In the genomic region with DNA sequence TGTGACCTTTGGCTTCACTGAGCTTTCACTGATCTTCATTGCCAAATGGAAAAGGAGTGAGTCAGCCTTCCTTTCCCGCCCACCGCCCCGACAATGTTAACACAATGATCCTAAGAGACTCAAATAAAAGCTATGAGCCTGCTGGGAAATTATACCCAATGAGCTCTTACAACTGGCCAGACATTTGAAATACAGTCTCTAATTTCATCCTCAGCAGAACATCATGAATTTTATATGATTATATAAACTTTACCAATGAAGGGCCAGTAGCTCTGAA, we compare ENCODE assay signal across 13 cellular contexts.
DNase-seq lines count a peak whose midpoint lies in the region; ATAC-seq and TF ChIP-seq lines count a peak whose summit lies in the region.
"Had no signal": no experiment of that assay in that cellular context is flagged by ENCODE, and none has a peak within 500 bp of the region (broad histone marks: within the 10 kb centered on the region; RNA-seq: fewer than 3 reads in every experiment).

No MANE protein-coding gene starts in this region.

- H2BK120ac ChIP-seq in mesendoderm (ENCODE audit: low read depth, low read length): no peak overlapping the region

- H2BK5ac ChIP-seq in mesendoderm (ENCODE audit: low read length): no peak overlapping the region

- no peak overlapping the region for H3K18ac ChIP-seq in mesendoderm (ENCODE audit: low read length)

- H3K36me3 ChIP-seq in MG63: no peaks in the 10 kb centered on the region
- no peaks in the 10 kb centered on the region for H3K36me3 ChIP-seq in mesendoderm (ENCODE audit: control insufficient read depth, insufficient read depth, low read length)
- no peaks in the 10 kb centered on the region for H3K36me3 ChIP-seq in CD4-positive, alpha-beta memory T cell (ENCODE audit: insufficient read depth, low read length)
- H3K36me3 ChIP-seq: right lobe of liver had no signal

- H3K4me3 Mint-ChIP-seq in CD4-positive, alpha-beta memory T cell: no peak overlapping the region
- H3K4me3 Mint-ChIP-seq: mesothelial cell of epicardium had no signal

- no peaks in the 10 kb centered on the region for H3K9me3 ChIP-seq in MG63
- no peaks in the 10 kb centered on the region for H3K9me3 ChIP-seq in CD4-positive, alpha-beta memory T cell (ENCODE audit: control insufficient read depth in 1 of 2, low read length in 2 of 2)
- H3K9me3 ChIP-seq: right lobe of liver had no signal

- no peak overlapping the region for H4K5ac ChIP-seq in mesendoderm (ENCODE audit: low read length)

- H2BK15ac ChIP-seq in mesendoderm (replicated peaks; ENCODE audit: low read depth): no peak overlapping the region

- H3K27ac ChIP-seq in mesendoderm (ENCODE audit: low read depth, low read length): no peak overlapping the region
- no peak overlapping the region for H3K27ac ChIP-seq in CD4-positive, alpha-beta memory T cell (ENCODE audit: low read depth, low read length)
- H3K27ac ChIP-seq: right lobe of liver had no signal

- CTCF ChIA-PET in CD4-positive, alpha-beta memory T cell (lab: Charles Lee; ENCODE audit: partially characterized antibody): interaction anchor here (1.0 kb wide), 1 partner anchor 511 kb away, joined by 3 read pairs; no protein-coding TSS in a partner anchor

- DNase-seq in AG20443 (ENCODE audit: low spot score) (peak; percentile 29), MG63 (peak; percentile 84), epithelial cell of esophagus (ENCODE audit: low read depth) (peak; percentile 40), mesendoderm (peak; percentile 65), amniotic stem cell (lab: John Stamatoyannopoulos, UW) (no peak), left lobe of liver (ENCODE audit: low spot score) (no peak)
- DNase-seq in CD4-positive, alpha-beta memory T cell: no peak
- DNase-seq in effector CD4-positive, alpha-beta T cell: no peak
- DNase-seq: activated CD4-positive, CD25-positive, alpha-beta regulatory T cell; HCEC 1CT; NCI-H226; right lobe of liver had no signal

- intact Hi-C loops in CD4-positive, alpha-beta memory T cell (cut with micrococcal nuclease): no loop called here

- H2AK5ac ChIP-seq in mesendoderm (ENCODE audit: low read length): no peak overlapping the region

- no peak overlapping the region for H3K27ac Mint-ChIP-seq in CD4-positive, alpha-beta memory T cell
- H3K27ac Mint-ChIP-seq: mesothelial cell of epicardium had no signal

- no peak for TF ChIP-seq CTCF in epithelial cell of esophagus (IDR thresholded peaks at IDR 0.05; ENCODE audit: insufficient read depth, low read depth, low read length, missing control alignments)

- no peak overlapping the region for H3K4me3 ChIP-seq in MG63
- no peak overlapping the region for H3K4me3 ChIP-seq in epithelial cell of esophagus (ENCODE audit: low read length)
- H3K4me3 ChIP-seq in mesendoderm (ENCODE audit: low read length): no peak overlapping the region
- H3K4me3 ChIP-seq in CD4-positive, alpha-beta memory T cell (ENCODE audit: low read length in 2 of 2): no peak overlapping the region
- H3K4me3 ChIP-seq: right lobe of liver had no signal

- no peaks in the 10 kb centered on the region for H3K27me3 ChIP-seq in MG63
- no peaks in the 10 kb centered on the region for H3K27me3 ChIP-seq in mesendoderm (ENCODE audit: insufficient read depth, low read length, poor library complexity)
- H3K27me3 ChIP-seq in CD4-positive, alpha-beta memory T cell (ENCODE audit: insufficient read depth, low read length): no peaks in the 10 kb centered on the region
- H3K27me3 ChIP-seq: right lobe of liver had no signal

- H3K79me2 ChIP-seq in mesendoderm (ENCODE audit: control insufficient read depth, insufficient read depth, low read length): no peaks in the 10 kb centered on the region

- no peak overlapping the region for H4K8ac ChIP-seq in mesendoderm (ENCODE audit: low read depth, low read length)

- no peak overlapping the region for H3K9ac ChIP-seq in mesendoderm (ENCODE audit: low read length)

- H3K79me1 ChIP-seq in mesendoderm (ENCODE audit: low read length): no peaks in the 10 kb centered on the region

- no peak overlapping the region for H3K4ac ChIP-seq in mesendoderm (ENCODE audit: low read depth, low read length)

- peaks cover 1% of the 10 kb centered on the region for H3K4me1 ChIP-seq in mesendoderm (ENCODE audit: control insufficient read depth, low read depth, low read length)
- H3K4me1 ChIP-seq in CD4-positive, alpha-beta memory T cell (ENCODE audit: insufficient read depth, low read length): no peaks in the 10 kb centered on the region
- H3K4me1 ChIP-seq: right lobe of liver had no signal

- no peak overlapping the region for H3K56ac ChIP-seq in mesendoderm (ENCODE audit: low read length)

- no peaks in the 10 kb centered on the region for H3K9me3 Mint-ChIP-seq in CD4-positive, alpha-beta memory T cell
- H3K9me3 Mint-ChIP-seq: mesothelial cell of epicardium had no signal

- H3K36me3 Mint-ChIP-seq in CD4-positive, alpha-beta memory T cell: no peaks in the 10 kb centered on the region
- H3K36me3 Mint-ChIP-seq: mesothelial cell of epicardium had no signal

- no peak for ATAC-seq in left lobe of liver

- no peak overlapping the region for H3K23ac ChIP-seq in mesendoderm (ENCODE audit: low read length)

- no peaks in the 10 kb centered on the region for H3K4me1 Mint-ChIP-seq in CD4-positive, alpha-beta memory T cell

- H3K4me2 ChIP-seq in mesendoderm (ENCODE audit: low read length): no peak overlapping the region

- WGBS in mesendoderm (ENCODE audit: extremely low coverage, insufficient coverage, low lambda C conversion rate): no CpG with 5 or more reads among the region's 3 CpGs

- POLR2A ChIA-PET in CD4-positive, alpha-beta memory T cell (lab: Charles Lee; ENCODE audit: partially characterized antibody): interaction anchor here (1.1 kb wide), 1 partner anchor 64 kb away, joined by 3 read pairs; no protein-coding TSS in a partner anchor

- H3K27me3 Mint-ChIP-seq in CD4-positive, alpha-beta memory T cell: peaks cover 2 to 5% of the 10 kb centered on the region in 2 donors

Comparison
In these comparisons a context has a peak if more than half of its experiments do, and no peak if none do; other contexts are left out.
1. DNase-seq: peak in AG20443 (single experiment), MG63 (single experiment), epithelial cell of esophagus (single experiment) and mesendoderm (single experiment); none in CD4-positive, alpha-beta memory T cell (0 of 5), effector CD4-positive, alpha-beta T cell (single experiment), amniotic stem cell (single experiment) and left lobe of liver (single experiment).